In the genomic region with DNA sequence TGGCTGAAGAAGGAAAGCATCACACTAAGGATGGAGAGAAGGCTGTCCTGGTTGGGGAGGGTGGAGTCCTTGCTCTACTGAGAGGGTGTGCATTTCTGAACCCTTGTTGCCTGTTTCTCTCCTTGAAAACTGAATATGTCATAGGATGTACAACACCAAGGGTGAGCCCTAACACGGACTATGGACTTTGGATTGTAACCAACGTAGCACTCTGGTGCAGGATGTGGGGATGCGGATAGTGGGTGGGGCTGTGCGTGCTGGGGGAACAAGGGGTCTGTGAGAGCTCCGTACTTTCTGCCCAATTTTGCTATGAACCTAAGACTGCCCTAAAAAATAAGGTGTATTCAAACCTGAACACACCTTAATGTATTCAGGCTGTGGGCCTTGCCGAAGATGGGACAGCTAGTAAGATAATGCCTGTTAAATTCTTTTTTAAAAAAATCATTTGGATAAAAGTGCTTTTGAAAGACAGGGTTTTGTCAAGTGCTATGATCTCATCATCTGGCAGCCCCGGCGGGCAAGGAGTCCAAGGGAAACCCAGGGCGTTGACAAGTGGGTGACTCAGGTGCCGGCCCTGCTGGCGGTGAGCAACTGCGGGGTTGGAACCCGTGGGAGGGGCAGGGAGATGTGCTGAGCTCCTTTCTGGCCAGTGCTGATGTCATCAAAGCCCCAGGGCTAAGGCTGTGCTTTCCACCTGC, we compare ENCODE assay signal across 1 cellular context.
TF ChIP-seq lines count a peak whose summit lies in the region.

No MANE protein-coding gene starts in this region.

TF ChIP-seq in GM23338, 12 proteins besides CTCF, POLR2A, EP300 and RAD21 (continued from another document):
- TF ChIP-seq, protein P1, sequence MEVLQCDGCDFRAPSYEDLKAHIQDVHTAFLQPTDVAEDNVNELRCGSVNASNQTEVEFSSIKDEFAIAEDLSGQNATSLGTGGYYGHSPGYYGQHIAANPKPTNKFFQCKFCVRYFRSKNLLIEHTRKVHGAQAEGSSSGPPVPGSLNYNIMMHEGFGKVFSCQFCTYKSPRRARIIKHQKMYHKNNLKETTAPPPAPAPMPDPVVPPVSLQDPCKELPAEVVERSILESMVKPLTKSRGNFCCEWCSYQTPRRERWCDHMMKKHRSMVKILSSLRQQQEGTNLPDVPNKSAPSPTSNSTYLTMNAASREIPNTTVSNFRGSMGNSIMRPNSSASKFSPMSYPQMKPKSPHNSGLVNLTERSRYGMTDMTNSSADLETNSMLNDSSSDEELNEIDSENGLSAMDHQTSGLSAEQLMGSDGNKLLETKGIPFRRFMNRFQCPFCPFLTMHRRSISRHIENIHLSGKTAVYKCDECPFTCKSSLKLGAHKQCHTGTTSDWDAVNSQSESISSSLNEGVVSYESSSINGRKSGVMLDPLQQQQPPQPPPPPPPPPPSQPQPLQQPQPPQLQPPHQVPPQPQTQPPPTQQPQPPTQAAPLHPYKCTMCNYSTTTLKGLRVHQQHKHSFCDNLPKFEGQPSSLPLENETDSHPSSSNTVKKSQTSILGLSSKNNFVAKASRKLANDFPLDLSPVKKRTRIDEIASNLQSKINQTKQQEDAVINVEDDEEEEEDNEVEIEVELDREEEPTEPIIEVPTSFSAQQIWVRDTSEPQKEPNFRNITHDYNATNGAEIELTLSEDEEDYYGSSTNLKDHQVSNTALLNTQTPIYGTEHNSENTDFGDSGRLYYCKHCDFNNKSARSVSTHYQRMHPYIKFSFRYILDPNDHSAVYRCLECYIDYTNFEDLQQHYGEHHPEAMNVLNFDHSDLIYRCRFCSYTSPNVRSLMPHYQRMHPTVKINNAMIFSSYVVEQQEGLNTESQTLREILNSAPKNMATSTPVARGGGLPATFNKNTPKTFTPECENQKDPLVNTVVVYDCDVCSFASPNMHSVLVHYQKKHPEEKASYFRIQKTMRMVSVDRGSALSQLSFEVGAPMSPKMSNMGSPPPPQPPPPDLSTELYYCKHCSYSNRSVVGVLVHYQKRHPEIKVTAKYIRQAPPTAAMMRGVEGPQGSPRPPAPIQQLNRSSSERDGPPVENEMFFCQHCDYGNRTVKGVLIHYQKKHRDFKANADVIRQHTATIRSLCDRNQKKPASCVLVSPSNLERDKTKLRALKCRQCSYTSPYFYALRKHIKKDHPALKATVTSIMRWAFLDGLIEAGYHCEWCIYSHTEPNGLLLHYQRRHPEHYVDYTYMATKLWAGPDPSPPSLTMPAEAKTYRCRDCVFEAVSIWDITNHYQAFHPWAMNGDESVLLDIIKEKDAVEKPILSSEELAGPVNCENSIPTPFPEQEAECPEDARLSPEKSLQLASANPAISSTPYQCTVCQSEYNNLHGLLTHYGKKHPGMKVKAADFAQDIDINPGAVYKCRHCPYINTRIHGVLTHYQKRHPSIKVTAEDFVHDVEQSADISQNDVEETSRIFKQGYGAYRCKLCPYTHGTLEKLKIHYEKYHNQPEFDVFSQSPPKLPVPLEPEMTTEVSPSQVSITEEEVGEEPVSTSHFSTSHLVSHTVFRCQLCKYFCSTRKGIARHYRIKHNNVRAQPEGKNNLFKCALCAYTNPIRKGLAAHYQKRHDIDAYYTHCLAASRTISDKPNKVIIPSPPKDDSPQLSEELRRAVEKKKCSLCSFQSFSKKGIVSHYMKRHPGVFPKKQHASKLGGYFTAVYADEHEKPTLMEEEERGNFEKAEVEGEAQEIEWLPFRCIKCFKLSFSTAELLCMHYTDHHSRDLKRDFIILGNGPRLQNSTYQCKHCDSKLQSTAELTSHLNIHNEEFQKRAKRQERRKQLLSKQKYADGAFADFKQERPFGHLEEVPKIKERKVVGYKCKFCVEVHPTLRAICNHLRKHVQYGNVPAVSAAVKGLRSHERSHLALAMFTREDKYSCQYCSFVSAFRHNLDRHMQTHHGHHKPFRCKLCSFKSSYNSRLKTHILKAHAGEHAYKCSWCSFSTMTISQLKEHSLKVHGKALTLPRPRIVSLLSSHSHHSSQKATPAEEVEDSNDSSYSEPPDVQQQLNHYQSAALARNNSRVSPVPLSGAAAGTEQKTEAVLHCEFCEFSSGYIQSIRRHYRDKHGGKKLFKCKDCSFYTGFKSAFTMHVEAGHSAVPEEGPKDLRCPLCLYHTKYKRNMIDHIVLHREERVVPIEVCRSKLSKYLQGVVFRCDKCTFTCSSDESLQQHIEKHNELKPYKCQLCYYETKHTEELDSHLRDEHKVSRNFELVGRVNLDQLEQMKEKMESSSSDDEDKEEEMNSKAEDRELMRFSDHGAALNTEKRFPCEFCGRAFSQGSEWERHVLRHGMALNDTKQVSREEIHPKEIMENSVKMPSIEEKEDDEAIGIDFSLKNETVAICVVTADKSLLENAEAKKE (CRISPR knock-in tag; IDR thresholded peaks at IDR 0.05) = no peak
- TF ChIP-seq ZNF114 (CRISPR knock-in tag; IDR thresholded peaks at IDR 0.05) (no peak), JUNB (IDR thresholded peaks at IDR 0.05; ENCODE audit: unreplicated experiment) (no peak), ZNF331 (CRISPR knock-in tag; IDR thresholded peaks at IDR 0.05; ENCODE audit: low read depth) (no peak)
- TF ChIP-seq, protein P2, sequence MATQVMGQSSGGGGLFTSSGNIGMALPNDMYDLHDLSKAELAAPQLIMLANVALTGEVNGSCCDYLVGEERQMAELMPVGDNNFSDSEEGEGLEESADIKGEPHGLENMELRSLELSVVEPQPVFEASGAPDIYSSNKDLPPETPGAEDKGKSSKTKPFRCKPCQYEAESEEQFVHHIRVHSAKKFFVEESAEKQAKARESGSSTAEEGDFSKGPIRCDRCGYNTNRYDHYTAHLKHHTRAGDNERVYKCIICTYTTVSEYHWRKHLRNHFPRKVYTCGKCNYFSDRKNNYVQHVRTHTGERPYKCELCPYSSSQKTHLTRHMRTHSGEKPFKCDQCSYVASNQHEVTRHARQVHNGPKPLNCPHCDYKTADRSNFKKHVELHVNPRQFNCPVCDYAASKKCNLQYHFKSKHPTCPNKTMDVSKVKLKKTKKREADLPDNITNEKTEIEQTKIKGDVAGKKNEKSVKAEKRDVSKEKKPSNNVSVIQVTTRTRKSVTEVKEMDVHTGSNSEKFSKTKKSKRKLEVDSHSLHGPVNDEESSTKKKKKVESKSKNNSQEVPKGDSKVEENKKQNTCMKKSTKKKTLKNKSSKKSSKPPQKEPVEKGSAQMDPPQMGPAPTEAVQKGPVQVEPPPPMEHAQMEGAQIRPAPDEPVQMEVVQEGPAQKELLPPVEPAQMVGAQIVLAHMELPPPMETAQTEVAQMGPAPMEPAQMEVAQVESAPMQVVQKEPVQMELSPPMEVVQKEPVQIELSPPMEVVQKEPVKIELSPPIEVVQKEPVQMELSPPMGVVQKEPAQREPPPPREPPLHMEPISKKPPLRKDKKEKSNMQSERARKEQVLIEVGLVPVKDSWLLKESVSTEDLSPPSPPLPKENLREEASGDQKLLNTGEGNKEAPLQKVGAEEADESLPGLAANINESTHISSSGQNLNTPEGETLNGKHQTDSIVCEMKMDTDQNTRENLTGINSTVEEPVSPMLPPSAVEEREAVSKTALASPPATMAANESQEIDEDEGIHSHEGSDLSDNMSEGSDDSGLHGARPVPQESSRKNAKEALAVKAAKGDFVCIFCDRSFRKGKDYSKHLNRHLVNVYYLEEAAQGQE (IDR thresholded peaks at IDR 0.05; ENCODE audit: unreplicated experiment) = no peak
TF ChIP-seq in GM23338: peak in this region for 0.
